8 cellular contexts compared by ENCODE assay signal in the genomic region with DNA sequence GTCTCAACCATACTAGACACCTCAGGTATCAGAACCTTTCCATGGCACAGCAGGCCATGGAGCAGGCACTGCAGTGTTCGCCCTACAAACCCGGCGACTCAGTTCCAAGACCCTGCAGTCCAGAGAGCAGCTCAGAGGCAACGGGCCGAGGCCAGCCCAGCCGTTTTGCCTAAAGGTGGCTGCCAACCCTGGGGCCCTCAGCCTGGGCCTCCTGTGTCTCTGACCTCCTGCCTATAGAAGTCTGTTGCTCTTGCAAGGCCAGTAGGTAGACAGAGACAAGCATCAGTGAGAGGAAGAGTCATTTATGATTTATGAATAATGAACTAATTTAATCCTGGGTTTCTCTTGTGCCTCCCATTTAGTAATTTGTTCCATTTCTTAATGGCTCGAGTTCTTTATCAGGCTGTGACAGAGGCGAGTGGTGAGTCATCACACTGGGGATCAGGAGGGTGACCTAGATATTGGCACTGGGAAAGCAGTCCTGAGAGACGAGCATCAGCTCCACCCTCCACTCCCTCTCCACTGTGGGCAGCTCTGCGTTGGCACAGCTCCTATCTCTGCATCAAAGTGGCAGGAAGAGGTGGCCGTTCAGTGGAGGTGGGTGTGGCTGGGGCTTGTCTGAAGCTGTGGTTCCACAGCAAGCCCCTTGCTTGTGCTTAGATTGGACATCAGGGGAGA.
DNase-seq lines count a peak whose midpoint lies in the region; ATAC-seq lines count a peak whose summit lies in the region.

No MANE protein-coding gene starts in this region.

- DNase-seq in NCI-H1417 (lab: John Stamatoyannopoulos, UW) (peak in 2 of 3 experiments; percentile 0 to 3), NCI-H1417 treated with DMSO at 0.1 percent for 48 hours (lab: John Stamatoyannopoulos, UW) (no peak), activated T-cell treated with anti-CD3 and anti-CD28 coated beads for 24 hours (ENCODE audit: low read depth) (peak; percentile 32), cardiac septum (ENCODE audit: low spot score) (peak; percentile 85)
- peak; percentile 3 to 22 for DNase-seq in stimulated activated CD4-positive, alpha-beta T cell treated with anti-CD3 and anti-CD28 coated beads, Interleukin-1b, Interleukin-23, amount 100 ng/mL, for 4 hours (ENCODE audit: low read depth in 2 of 2)

- ATAC-seq in HG03139 (IDR thresholded peaks at IDR 0.05; ENCODE audit: unreplicated experiment) (no peak), GM19455 (IDR thresholded peaks at IDR 0.05; ENCODE audit: unreplicated experiment) (no peak), HG03457 (IDR thresholded peaks at IDR 0.05; ENCODE audit: unreplicated experiment) (no peak)

- intact Hi-C loops in cardiac septum (cut with DNase I): loop anchor here (5.0 to 10.0 kb wide), 2 partner anchors 38 to 304 kb away; no protein-coding TSS in a partner anchor
